8 cellular contexts compared by ENCODE assay signal in genomic region chr12:6925543-6926279, GRCh38. TPM values are rescaled to one million over a fixed set of nuclear protein-coding genes. Genes with fewer than 3 reads are reported as not detected.
DNase-seq lines count a peak whose midpoint lies in the region; ATAC-seq and TF ChIP-seq lines count a peak whose summit lies in the region.

No MANE protein-coding gene starts in this region.

- H3K4me1 ChIP-seq in right atrium auricular region = peaks cover 0 to 56% of the 10 kb centered on the region in 2 donors

- TF ChIP-seq CTCF in C4-2B (conservative IDR thresholded peaks at IDR 0.05) = no peak
- TF ChIP-seq CTCF in astrocyte of the cerebellum (IDR thresholded peaks at IDR 0.05; ENCODE audit: low read depth, low read length, missing control alignments) = no peak
- no peak for TF ChIP-seq CTCF in right atrium auricular region (IDR thresholded peaks at IDR 0.05)
- TF ChIP-seq CTCF in GM20000 (IDR thresholded peaks at IDR 0.05; ENCODE audit: extremely low read depth, missing control alignments) = no peak

- TF ChIP-seq RAD21 in Ishikawa (IDR thresholded peaks at IDR 0.05; ENCODE audit: low read depth) = no peak

- H3K27ac ChIP-seq in C4-2B = peak overlapping the region; percentile 95
- peak overlapping the region; percentile 99 for H3K27ac ChIP-seq in right atrium auricular region

- no peaks in the 10 kb centered on the region for H3K9me3 ChIP-seq in right atrium auricular region

- H3K27me3 ChIP-seq in right atrium auricular region = no peaks in the 10 kb centered on the region

- no peak for ATAC-seq in HG02884 (IDR thresholded peaks at IDR 0.05; ENCODE audit: unreplicated experiment)

- H3K4me3 ChIP-seq in astrocyte of the cerebellum (ENCODE audit: low read depth, low read length) (peak overlapping the region; percentile 96), right atrium auricular region (peak overlapping the region; percentile 24 to 93)

- intact Hi-C loops in posterior cingulate gyrus (cut with DNase I) = no loop called here

- no peaks in the 10 kb centered on the region for H3K36me3 ChIP-seq in right atrium auricular region

- no peak; the same call in 1 of the 2 replicates for TF ChIP-seq EP300 in Ishikawa (IDR thresholded peaks at IDR 0.05; ENCODE audit: borderline replicate concordance)

- in situ Hi-C loops in astrocyte of the cerebellum (cut with HindIII; ENCODE audit: low sequenced_read_pairs) = no loop called here

- DNase-seq in astrocyte of the cerebellum (ENCODE audit: low read depth) (no peak), right atrium auricular region (ENCODE audit: low spot score) (peak; percentile 84), posterior cingulate gyrus (peak in 7 of 10 donors; percentile 54 to 94 (median 70)), GM20000 (ENCODE audit: low spot score) (no peak), D341Med (ENCODE audit: low spot score) (no peak)

TF ChIP-seq in Ishikawa, 13 proteins besides CTCF, POLR2A, EP300 and RAD21:
- TF ChIP-seq REST (IDR thresholded peaks at IDR 0.05; ENCODE audit: low read depth) = peak; percentile 17; the same call in 1 of the 2 replicates
- TF ChIP-seq NFIC (IDR thresholded peaks at IDR 0.05) = peak; percentile 69
- TF ChIP-seq CEBPB (IDR thresholded peaks at IDR 0.05) = 0 out of 2 replicates have a peak, but pooled peaks have one; percentile 48
- peak; percentile 63 for TF ChIP-seq TEAD4 (IDR thresholded peaks at IDR 0.05)
- no peak for TF ChIP-seq USF1 (IDR thresholded peaks at IDR 0.05)
- 0 out of 2 replicates have a peak, but pooled peaks have one; percentile 43 for TF ChIP-seq YY1 (IDR thresholded peaks at IDR 0.05; ENCODE audit: low read depth)
- TF ChIP-seq EGR1 (IDR thresholded peaks at IDR 0.05) = no peak
- peak; percentile 50 for TF ChIP-seq TCF12 (IDR thresholded peaks at IDR 0.05; ENCODE audit: low read depth)
- TF ChIP-seq FOXM1 (IDR thresholded peaks at IDR 0.05; ENCODE audit: borderline replicate concordance, low read depth) = no peak
- TF ChIP-seq MAX (IDR thresholded peaks at IDR 0.05) = peak; percentile 28; the same call in 1 of the 2 replicates
- 0 out of 2 replicates have a peak, but pooled peaks have one; percentile 12 for TF ChIP-seq CREB1 (IDR thresholded peaks at IDR 0.05; ENCODE audit: low read depth)
- TF ChIP-seq ZBTB7A (IDR thresholded peaks at IDR 0.05; ENCODE audit: low read depth) = peak; percentile 80
- peak; percentile 45; the same call in 1 of the 2 replicates for TF ChIP-seq TAF1 (IDR thresholded peaks at IDR 0.05; ENCODE audit: low read depth)

RNA-seq across cellular contexts. Expression of gene ATN1, which starts 2.0 kb away (rescaled TPM):
- 10 to 100 TPM; 37.1 to 68.9 TPM for total RNA-seq in right atrium auricular region

RNA-seq across cellular contexts. Expression of gene ENO2, which starts 11.3 kb away (rescaled TPM):
- total RNA-seq in right atrium auricular region = 10 to 100 TPM in 1 of 2 donors, 1 to 10 TPM in 1; 9.7 to 36.9 TPM

RNA-seq across cellular contexts. Expression of gene RNU7-1, which starts 17.9 kb away (rescaled TPM):
- not detected for total RNA-seq in right atrium auricular region

RNA-seq across cellular contexts. Expression of gene C12orf57, which starts 18.1 kb away (rescaled TPM):
- 100 to 1,000 TPM; 398 to 533 TPM for total RNA-seq in right atrium auricular region

RNA-seq across cellular contexts. Expression of gene LRRC23, which starts 21.1 kb away (rescaled TPM):
- 10 to 100 TPM in 1 of 2 donors, 1 to 10 TPM in 1; 8.4 to 15.6 TPM for total RNA-seq in right atrium auricular region

Comparison
In these comparisons a context has a peak if more than half of its experiments do, and no peak if none do; other contexts are left out.
1. DNase-seq: peak in right atrium auricular region (single experiment) and posterior cingulate gyrus (7 of 10); none in astrocyte of the cerebellum (single experiment), GM20000 (single experiment) and D341Med (single experiment).